1 cellular context compared by ENCODE assay signal in the genomic region with DNA sequence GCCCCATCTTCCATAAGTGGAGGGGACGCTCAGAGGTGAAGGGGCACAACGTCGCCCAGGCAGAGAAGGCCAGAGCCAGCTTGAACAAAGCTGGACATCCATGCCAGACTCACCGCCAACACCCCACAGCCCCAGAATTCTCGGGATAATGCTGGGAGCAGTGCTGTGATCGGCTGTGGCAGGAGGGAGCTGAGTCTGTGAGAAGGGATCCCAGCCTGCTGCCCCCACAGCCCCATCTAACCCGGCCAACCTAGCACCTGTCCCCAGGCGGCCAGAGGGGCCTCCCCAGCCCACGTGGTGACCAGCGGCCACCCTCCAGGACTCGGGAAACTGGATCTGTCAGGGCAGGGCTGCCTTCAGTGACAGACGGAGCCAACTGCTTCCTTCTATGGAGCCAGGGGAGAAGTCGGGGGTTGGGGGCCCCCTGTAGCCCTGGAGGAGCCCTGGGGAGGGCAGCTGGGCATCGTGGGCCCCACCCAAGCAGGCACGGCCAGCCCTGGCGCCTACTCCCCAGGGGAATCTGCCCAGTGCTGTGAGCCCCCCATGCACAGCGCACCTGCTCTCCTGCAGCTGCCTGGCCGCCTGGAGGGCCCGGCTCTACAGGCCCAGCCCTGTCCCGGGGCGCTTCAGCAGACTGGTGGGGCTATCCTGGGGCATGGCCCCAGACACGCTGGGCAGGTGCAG.
TF ChIP-seq lines count a peak whose summit lies in the region.

No MANE protein-coding gene starts in this region.

TF ChIP-seq in K562, 482 proteins besides CTCF, POLR2A, EP300 and RAD21:
- TF ChIP-seq, protein P1, sequence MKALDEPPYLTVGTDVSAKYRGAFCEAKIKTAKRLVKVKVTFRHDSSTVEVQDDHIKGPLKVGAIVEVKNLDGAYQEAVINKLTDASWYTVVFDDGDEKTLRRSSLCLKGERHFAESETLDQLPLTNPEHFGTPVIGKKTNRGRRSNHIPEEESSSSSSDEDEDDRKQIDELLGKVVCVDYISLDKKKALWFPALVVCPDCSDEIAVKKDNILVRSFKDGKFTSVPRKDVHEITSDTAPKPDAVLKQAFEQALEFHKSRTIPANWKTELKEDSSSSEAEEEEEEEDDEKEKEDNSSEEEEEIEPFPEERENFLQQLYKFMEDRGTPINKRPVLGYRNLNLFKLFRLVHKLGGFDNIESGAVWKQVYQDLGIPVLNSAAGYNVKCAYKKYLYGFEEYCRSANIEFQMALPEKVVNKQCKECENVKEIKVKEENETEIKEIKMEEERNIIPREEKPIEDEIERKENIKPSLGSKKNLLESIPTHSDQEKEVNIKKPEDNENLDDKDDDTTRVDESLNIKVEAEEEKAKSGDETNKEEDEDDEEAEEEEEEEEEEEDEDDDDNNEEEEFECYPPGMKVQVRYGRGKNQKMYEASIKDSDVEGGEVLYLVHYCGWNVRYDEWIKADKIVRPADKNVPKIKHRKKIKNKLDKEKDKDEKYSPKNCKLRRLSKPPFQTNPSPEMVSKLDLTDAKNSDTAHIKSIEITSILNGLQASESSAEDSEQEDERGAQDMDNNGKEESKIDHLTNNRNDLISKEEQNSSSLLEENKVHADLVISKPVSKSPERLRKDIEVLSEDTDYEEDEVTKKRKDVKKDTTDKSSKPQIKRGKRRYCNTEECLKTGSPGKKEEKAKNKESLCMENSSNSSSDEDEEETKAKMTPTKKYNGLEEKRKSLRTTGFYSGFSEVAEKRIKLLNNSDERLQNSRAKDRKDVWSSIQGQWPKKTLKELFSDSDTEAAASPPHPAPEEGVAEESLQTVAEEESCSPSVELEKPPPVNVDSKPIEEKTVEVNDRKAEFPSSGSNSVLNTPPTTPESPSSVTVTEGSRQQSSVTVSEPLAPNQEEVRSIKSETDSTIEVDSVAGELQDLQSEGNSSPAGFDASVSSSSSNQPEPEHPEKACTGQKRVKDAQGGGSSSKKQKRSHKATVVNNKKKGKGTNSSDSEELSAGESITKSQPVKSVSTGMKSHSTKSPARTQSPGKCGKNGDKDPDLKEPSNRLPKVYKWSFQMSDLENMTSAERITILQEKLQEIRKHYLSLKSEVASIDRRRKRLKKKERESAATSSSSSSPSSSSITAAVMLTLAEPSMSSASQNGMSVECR (CRISPR knock-in tag; IDR thresholded peaks at IDR 0.05): no peak
- TF ChIP-seq HDAC6 (IDR thresholded peaks at IDR 0.05; ENCODE audit: low read depth, low read length): no peak
- peak; percentile 32; the same call in 1 of the 2 replicates for TF ChIP-seq RBFOX2 (IDR thresholded peaks at IDR 0.05; ENCODE audit: low read depth, low read length)
- TF ChIP-seq POLR2G (IDR thresholded peaks at IDR 0.05; ENCODE audit: low read depth, low read length): 0 out of 2 replicates have a peak, but pooled peaks have one; percentile 13
